In genomic region chr2:151756820-151757219, GRCh38 we compare ENCODE assay signal across 21 cellular contexts. TPM values are rescaled to one million over a fixed set of nuclear protein-coding genes. Genes with fewer than 3 reads are reported as not detected.
DNase-seq lines count a peak whose midpoint lies in the region; ATAC-seq and TF ChIP-seq lines count a peak whose summit lies in the region.
"Had no signal": no experiment of that assay in that cellular context is flagged by ENCODE, and none has a peak within 500 bp of the region (broad histone marks: within the 10 kb centered on the region; RNA-seq: fewer than 3 reads in every experiment).

No MANE protein-coding gene starts in this region.

- POLR2A ChIA-PET in activated CD4-positive, alpha-beta T cell treated with anti-CD3 and anti-CD28 coated beads, Interleukin-2, amount 10 ng/mL, durations not matched to agents 7 days and 5 days (lab: Charles Lee), result no interaction called here

- TF ChIP-seq CTCF in right atrium auricular region (IDR thresholded peaks at IDR 0.05) (no peak), sigmoid colon (IDR thresholded peaks at IDR 0.05) (no peak)

- no peaks in the 10 kb centered on the region for H3K9me3 Mint-ChIP-seq in activated CD4-positive, alpha-beta T cell treated with anti-CD3 and anti-CD28 coated beads, Interleukin-2, amount 10 ng/mL, durations not matched to agents 7 days and 5 days
- H3K9me3 Mint-ChIP-seq: T-cell had no signal

- CTCF ChIA-PET in activated CD4-positive, alpha-beta T cell treated with anti-CD3 and anti-CD28 coated beads, Interleukin-2, amount 10 ng/mL, durations not matched to agents 7 days and 5 days (lab: Charles Lee), result no interaction called here

- H3K9me3 ChIP-seq in right atrium auricular region (no peaks in the 10 kb centered on the region), sigmoid colon (no peaks in the 10 kb centered on the region)
- H3K9me3 ChIP-seq: Peyer's patch had no signal

- H3K4me1 Mint-ChIP-seq in activated CD4-positive, alpha-beta T cell treated with anti-CD3 and anti-CD28 coated beads, Interleukin-2, amount 10 ng/mL, durations not matched to agents 7 days and 5 days, result no peaks in the 10 kb centered on the region
- H3K4me1 Mint-ChIP-seq: T-cell had no signal

- no peaks in the 10 kb centered on the region for H3K27me3 Mint-ChIP-seq in activated CD4-positive, alpha-beta T cell treated with anti-CD3 and anti-CD28 coated beads, Interleukin-2, amount 10 ng/mL, durations not matched to agents 7 days and 5 days
- H3K27me3 Mint-ChIP-seq: T-cell had no signal

- WGBS in sigmoid colon, 2 donors, result 97 to 98% methylated on average over 2 of the region's 2 CpGs

- TF ChIP-seq POLR2A in sigmoid colon (IDR thresholded peaks at IDR 0.05), result no peak

- H3K4me3 Mint-ChIP-seq in activated CD4-positive, alpha-beta T cell treated with anti-CD3 and anti-CD28 coated beads, Interleukin-2, amount 10 ng/mL, durations not matched to agents 7 days and 5 days, result no peak overlapping the region
- H3K4me3 Mint-ChIP-seq: T-cell had no signal

- H3K4me3 ChIP-seq in right atrium auricular region (no peak overlapping the region), sigmoid colon (no peak overlapping the region)
- H3K4me3 ChIP-seq: HAP-1, Peyer's patch had no signal

- peak; percentile 61 for ATAC-seq in Right ventricle myocardium superior (ENCODE audit: poor library complexity)
- ATAC-seq: SK-N-SH treated with all-trans-retinoic acid at 6 μM for 48 hours, T-cell had no signal

- no peaks in the 10 kb centered on the region for H3K36me3 Mint-ChIP-seq in activated CD4-positive, alpha-beta T cell treated with anti-CD3 and anti-CD28 coated beads, Interleukin-2, amount 10 ng/mL, durations not matched to agents 7 days and 5 days (ENCODE audit: low read depth)

- H3K27ac ChIP-seq in right atrium auricular region, result peak overlapping the region; percentile 8 to 72
- H3K27ac ChIP-seq in sigmoid colon, result no peak overlapping the region
- H3K27ac ChIP-seq: 22Rv1, C4-2B, HL-60, Peyer's patch had no signal

- H3K4me1 ChIP-seq in right atrium auricular region, result peaks cover 0 to 27% of the 10 kb centered on the region in 2 donors
- H3K4me1 ChIP-seq in sigmoid colon, result peaks cover 0 to 6% (median 2%) of the 10 kb centered on the region in 4 donors
- H3K4me1 ChIP-seq: HAP-1, Peyer's patch had no signal

- DNase-seq in DMS53 (lab: John Stamatoyannopoulos, UW), result peak; percentile 16
- DNase-seq in DMS53 treated with DMSO at 0.1 percent for 48 hours (lab: John Stamatoyannopoulos, UW; ENCODE audit: unreplicated experiment), result no peak
- no peak for DNase-seq in Right ventricle myocardium superior
- DNase-seq in cardiac septum (ENCODE audit: low spot score), result no peak
- DNase-seq in right atrium auricular region (ENCODE audit: low spot score), result no peak
- no peak for DNase-seq in activated CD4-positive, alpha-beta T cell treated with anti-CD3 and anti-CD28 coated beads, Interleukin-2, amount 10 ng/mL, durations not matched to agents 7 days and 5 days
- no peak for DNase-seq in sigmoid colon
- no peak for DNase-seq in SK-N-DZ (ENCODE audit: low spot score)
- DNase-seq: AML-193, IMR-90, Karpas-422, NCI-H2227 treated with DMSO at 0.1 percent for 48 hours, NCI-H526 treated with DMSO at 0.1 percent for 48 hours, Peyer's patch, SHP77, T-cell had no signal

- intact Hi-C loops in Right ventricle myocardium superior (cut with DNase I) (no loop called here), cardiac septum (cut with DNase I) (no loop called here), sigmoid colon (cut with DNase I) (no loop called here)

- no peak overlapping the region for H3K27ac Mint-ChIP-seq in activated CD4-positive, alpha-beta T cell treated with anti-CD3 and anti-CD28 coated beads, Interleukin-2, amount 10 ng/mL, durations not matched to agents 7 days and 5 days
- H3K27ac Mint-ChIP-seq: T-cell had no signal

- no peaks in the 10 kb centered on the region for H3K36me3 ChIP-seq in right atrium auricular region
- no peaks in the 10 kb centered on the region for H3K36me3 ChIP-seq in sigmoid colon
- H3K36me3 ChIP-seq: HAP-1, Peyer's patch had no signal

- TF ChIP-seq EP300 in sigmoid colon (IDR thresholded peaks at IDR 0.05), result no peak

- H3K27me3 ChIP-seq in right atrium auricular region (no peaks in the 10 kb centered on the region), sigmoid colon (no peaks in the 10 kb centered on the region)
- H3K27me3 ChIP-seq: Peyer's patch had no signal

RNA-seq across cellular contexts. Expression of gene NEB, which starts 22.5 kb away (rescaled TPM):
- total RNA-seq in Right ventricle myocardium superior (1.5 TPM), cardiac septum (10.9 TPM), right atrium auricular region (100 to 1,000 TPM in 1 of 2 donors, 10 to 100 TPM in 1; 61.1 to 136 TPM), sigmoid colon (1 to 10 TPM in 1 of 4 donors, under 1 TPM in 3; under 0.01 to 1.4 (median 0.59) TPM)
- total RNA-seq in activated CD4-positive, alpha-beta T cell treated with anti-CD3 and anti-CD28 coated beads, Interleukin-2, amount 10 ng/mL, durations not matched to agents 7 days and 5 days, result under 1 TPM; 0.40 to 0.48 TPM
- polyA plus RNA-seq in sigmoid colon, result under 1 TPM in 2 of 3 donors, not detected in 1; 0.60 TPM
- 0.19 TPM in 1 of 2 replicates, not detected in the other for polyA plus RNA-seq in SK-N-DZ (2014; cell fraction: cytosol; rRNA removed)
- polyA plus RNA-seq in SK-N-DZ (2014; cell fraction: nucleus; rRNA removed), result 0.18 and 0.54 TPM in 2 replicates
- polyA plus RNA-seq: IMR-90 had no signal

Comparison
In these comparisons a context has a peak if more than half of its experiments do, and no peak if none do; other contexts are left out.
1. H3K27ac ChIP-seq: peak in right atrium auricular region (2 of 2); none in sigmoid colon (0 of 4).